9 cellular contexts compared by ENCODE assay signal in genomic region chr20:62523473-62524203, GRCh38. TPM values are rescaled to one million over a fixed set of nuclear protein-coding genes. Genes with fewer than 3 reads are reported as not detected.
DNase-seq lines count a peak whose midpoint lies in the region; ATAC-seq and TF ChIP-seq lines count a peak whose summit lies in the region.
"Had no signal": no experiment of that assay in that cellular context is flagged by ENCODE, and none has a peak within 500 bp of the region (broad histone marks: within the 10 kb centered on the region; RNA-seq: fewer than 3 reads in every experiment).

No MANE protein-coding gene starts in this region.

- H3K27me3 ChIP-seq in GM23248 (replicated peaks; ENCODE audit: insufficient read depth) (peaks cover 47% of the 10 kb centered on the region), tibial artery (peaks cover 0 to 66% of the 10 kb centered on the region in 2 donors)

- no peak for ATAC-seq in GM18867 (IDR thresholded peaks at IDR 0.05; ENCODE audit: unreplicated experiment)

- H2AFZ ChIP-seq in GM23248: no peak overlapping the region

- in situ Hi-C loops in GM23248 (cut with MboI): loop anchor here (25.0 kb wide), 1 partner anchor 264 kb away; the partner anchor contains the start of gene MRGBP

- no peaks in the 10 kb centered on the region for H4K20me1 ChIP-seq in GM23248 (ENCODE audit: insufficient read depth)

- no peaks in the 10 kb centered on the region for H3K9me3 ChIP-seq in GM23248 (ENCODE audit: low read depth)
- H3K9me3 ChIP-seq in tibial artery: no peaks in the 10 kb centered on the region

- H3K27me3 Mint-ChIP-seq in chondrocyte (ENCODE audit: low read depth): peaks cover 51% of the 10 kb centered on the region

- no peak overlapping the region for H3K27ac Mint-ChIP-seq in chondrocyte (ENCODE audit: unreplicated experiment)

- H3K36me3 ChIP-seq in GM23248 (ENCODE audit: low read depth) (no peaks in the 10 kb centered on the region), tibial artery (no peaks in the 10 kb centered on the region)

- H3K4me3 ChIP-seq in GM23248: no peak overlapping the region
- no peak overlapping the region for H3K4me3 ChIP-seq in tibial artery

- H3K4me1 Mint-ChIP-seq in chondrocyte (ENCODE audit: low read depth): no peaks in the 10 kb centered on the region

- no peak overlapping the region for H3K9ac ChIP-seq in GM23248

- no peaks in the 10 kb centered on the region for H3K9me3 Mint-ChIP-seq in chondrocyte (ENCODE audit: low read depth)

- no peak overlapping the region for H3K4me2 ChIP-seq in GM23248 (ENCODE audit: unreplicated experiment)

- H3K27ac ChIP-seq in GM23248 (no peak overlapping the region), tibial artery (no peak overlapping the region)

- no peaks in the 10 kb centered on the region for H3K79me2 ChIP-seq in GM23248 (ENCODE audit: insufficient read depth)

- H3K4me3 Mint-ChIP-seq in chondrocyte (ENCODE audit: unreplicated experiment): no peak overlapping the region

- WGBS in GM23248 (ENCODE audit: low coverage in 1 of 2, low lambda C conversion rate in 2 of 2, missing lambda C conversion rate in 2 of 2), 2 experiments: 28 to 33% methylated on average over 25 to 26 of the region's 26 CpGs

- H3K36me3 Mint-ChIP-seq in chondrocyte (ENCODE audit: low read depth): no peaks in the 10 kb centered on the region

- H3K9me2 ChIP-seq in GM23248 (ENCODE audit: insufficient read depth): no peaks in the 10 kb centered on the region

- no peaks in the 10 kb centered on the region for H3K4me1 ChIP-seq in GM23248 (ENCODE audit: insufficient read depth)
- H3K4me1 ChIP-seq in tibial artery: no peaks in the 10 kb centered on the region

- H3F3A ChIP-seq in GM23248 (ENCODE audit: insufficient read depth): no peaks in the 10 kb centered on the region

- TF ChIP-seq CTCF in chondrocyte (IDR thresholded peaks at IDR 0.05): no peak
- no peak for TF ChIP-seq CTCF in tibial artery (IDR thresholded peaks at IDR 0.05)

- intact Hi-C loops in tibial artery (cut with DNase I; ENCODE audit: low total_unique reads): no loop called here

- DNase-seq in GM23248 (peak; percentile 32), ecto neural progenitor cell (ENCODE audit: low spot score) (no peak), chondrocyte (ENCODE audit: low spot score) (no peak), tibial artery (no peak)
- peak; percentile 42 for DNase-seq in activated CD4-positive, alpha-beta T cell treated with anti-CD3 and anti-CD28 coated beads for 1 hour
- DNase-seq in effector CD8-positive, alpha-beta T cell (lab: John Stamatoyannopoulos, UW): peak; percentile 63
- peak; percentile 54 for DNase-seq in stimulated activated CD8-positive, alpha-beta memory T cell treated with anti-CD3 and anti-CD28 coated beads, Interleukin-12 subunit alpha, Interleukin-12 subunit beta, amount 100 ng/mL, for 1 hour (ENCODE audit: low read depth)

RNA-seq across cellular contexts. Expression of gene GATA5, which starts 47.8 kb away (rescaled TPM):
- not detected in 2 replicates for total RNA-seq in GM23248 (2014; rRNA removed; shearing (Covaris generic))
- not detected in 2 replicates for polyA plus RNA-seq in GM23248 (2016; fragmentation: Nextera tagmentation; extraction: Ambion mirVana)
- total RNA-seq in chondrocyte: not detected in 3 replicates
- polyA plus RNA-seq: neural cell had no signal

Comparison
In these comparisons a context has a peak if more than half of its experiments do, and no peak if none do; other contexts are left out.
1. DNase-seq: peak in GM23248 (single experiment), activated CD4-positive, alpha-beta T cell treated with anti-CD3 and anti-CD28 coated beads for 1 hour (single experiment), effector CD8-positive, alpha-beta T cell (single experiment) and stimulated activated CD8-positive, alpha-beta memory T cell treated with anti-CD3 and anti-CD28 coated beads, Interleukin-12 subunit alpha, Interleukin-12 subunit beta, amount 100 ng/mL, for 1 hour (single experiment); none in ecto neural progenitor cell (single experiment), chondrocyte (single experiment) and tibial artery (0 of 2).